22 cellular contexts compared by ENCODE assay signal in the genomic region with DNA sequence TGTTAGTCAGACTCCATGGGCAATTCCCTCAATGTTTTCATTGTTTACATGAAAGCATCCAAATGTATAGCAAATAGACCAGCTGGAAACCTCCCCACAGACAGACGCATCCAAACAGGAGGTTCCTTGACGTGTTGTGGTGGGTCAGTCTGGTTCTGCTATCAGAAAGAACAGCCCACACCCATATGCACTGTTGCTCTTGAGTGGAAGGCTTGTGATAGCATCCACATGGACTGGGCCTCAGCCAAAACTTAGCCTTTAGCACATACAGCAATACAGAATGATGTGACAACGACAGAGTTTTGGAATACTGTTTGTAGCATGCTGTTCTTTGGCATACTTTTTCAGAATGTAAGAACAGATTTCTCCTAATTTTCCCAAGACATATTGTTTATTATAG.
"Had no signal": no experiment of that assay in that cellular context is flagged by ENCODE, and none has a peak within 500 bp of the region (broad histone marks: within the 10 kb centered on the region; RNA-seq: fewer than 3 reads in every experiment).

No MANE protein-coding gene starts in this region.

- H3K36me3 Mint-ChIP-seq: immature natural killer cell; natural killer cell treated with Interleukin-12 subunit alpha and Interleukin-12 subunit beta and Interleukin-15 and Interleukin-18, amount 100 ng/mL, for 72 hours had no signal

- H3K4me1 Mint-ChIP-seq: immature natural killer cell had no signal

- H3K27ac ChIP-seq: gastroesophageal sphincter, left ventricle myocardium inferior, parathyroid adenoma, psoas muscle, sigmoid colon, skin epidermis, suprapubic skin, tibial artery, upper lobe of left lung, vagina had no signal

- FAIRE-seq: keratinocyte had no signal

- H3K27me3 Mint-ChIP-seq: natural killer cell treated with Interleukin-12 subunit alpha and Interleukin-12 subunit beta and Interleukin-15 and Interleukin-18, amount 100 ng/mL, for 72 hours had no signal

- H3K36me3 ChIP-seq: gastroesophageal sphincter, left ventricle myocardium inferior, sigmoid colon, suprapubic skin, tibial artery, upper lobe of left lung, vagina had no signal

- H3K4me1 ChIP-seq: gastroesophageal sphincter, left ventricle myocardium inferior, parathyroid adenoma, psoas muscle, sigmoid colon, suprapubic skin, upper lobe of left lung, vagina had no signal

- DNase-seq: effector memory CD4-positive, alpha-beta T cell; foreskin fibroblast; immature natural killer cell; left ventricle myocardium inferior; mesenchymal stem cell; midbrain; psoas muscle; retina; sigmoid colon; stimulated activated CD4-positive, alpha-beta T cell treated with anti-CD3 and anti-CD28 coated beads, Interleukin-2, amount 100 ng/mL, for 48 hours; stimulated activated naive CD8-positive, alpha-beta T cell treated with anti-CD3 and anti-CD28 coated beads, Interleukin-15, Interleukin-2, amounts not matched to agents 100 U/mL and 50 U/mL, for 24 hours; tibial artery; upper lobe of left lung had no signal

- H3K9me3 ChIP-seq: gastroesophageal sphincter, left ventricle myocardium inferior, psoas muscle, sigmoid colon, suprapubic skin, tibial artery, upper lobe of left lung, vagina had no signal

- H3K4me3 ChIP-seq: gastroesophageal sphincter, left ventricle myocardium inferior, lung, psoas muscle, sigmoid colon, skin epidermis, suprapubic skin, tibial artery, upper lobe of left lung, vagina had no signal

- H3K27me3 ChIP-seq: gastroesophageal sphincter, sigmoid colon, suprapubic skin, tibial artery, upper lobe of left lung, vagina had no signal

- ATAC-seq: esophagus mucosa; gastroesophageal sphincter; natural killer cell treated with Interleukin-12 subunit alpha and Interleukin-12 subunit beta and Interleukin-15 and Interleukin-18, amount 100 ng/mL, for 72 hours; psoas muscle; stimulated activated naive CD8-positive, alpha-beta T cell treated with anti-CD3 and anti-CD28 coated beads, Interleukin-15, Interleukin-2, amounts not matched to agents 100 U/mL and 50 U/mL, for 24 hours had no signal

- H3K27ac Mint-ChIP-seq: immature natural killer cell; natural killer cell treated with Interleukin-12 subunit alpha and Interleukin-12 subunit beta and Interleukin-15 and Interleukin-18, amount 100 ng/mL, for 72 hours had no signal

- H3K4me3 Mint-ChIP-seq: immature natural killer cell; natural killer cell treated with Interleukin-12 subunit alpha and Interleukin-12 subunit beta and Interleukin-15 and Interleukin-18, amount 100 ng/mL, for 72 hours had no signal
